8 cellular contexts compared by ENCODE assay signal in the genomic region with DNA sequence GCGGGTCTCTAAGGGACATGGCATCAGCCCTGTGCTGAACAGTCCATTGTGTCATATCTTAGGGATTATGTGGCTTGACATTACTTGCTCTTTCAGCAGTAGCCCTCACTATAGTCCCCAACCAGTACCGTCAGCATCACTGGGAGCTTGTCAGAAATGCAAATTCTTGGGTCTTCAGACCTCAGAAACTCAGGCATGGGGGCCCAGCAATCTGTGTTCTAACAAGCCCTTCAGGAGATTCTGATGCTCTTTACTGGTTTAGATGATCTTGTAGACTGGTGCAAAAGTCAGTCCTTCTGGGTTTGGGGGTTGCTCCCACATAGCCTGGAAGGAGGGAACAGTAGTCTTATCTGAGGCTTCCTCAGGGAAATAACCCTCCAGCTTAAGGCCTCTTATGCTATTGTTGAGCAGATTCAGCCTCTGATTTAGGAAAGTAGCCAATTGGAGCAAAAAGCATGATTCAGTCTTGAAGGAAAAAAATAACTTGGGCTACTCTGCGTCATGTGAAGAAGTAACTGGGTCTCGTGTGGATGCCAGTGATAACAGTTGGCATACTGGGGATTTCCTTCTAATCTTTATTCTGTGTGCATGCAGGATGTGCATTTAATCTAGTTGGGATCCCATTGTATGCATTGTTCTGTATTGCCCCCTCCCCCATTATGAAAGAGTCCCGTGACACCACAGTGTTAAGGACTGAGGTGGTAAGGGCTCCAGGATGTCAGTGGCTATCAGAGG. TPM values are rescaled to one million over a fixed set of nuclear protein-coding genes. Genes with fewer than 3 reads are reported as not detected.
DNase-seq lines count a peak whose midpoint lies in the region; ATAC-seq lines count a peak whose summit lies in the region.

No MANE protein-coding gene starts in this region.

- H3K27ac Mint-ChIP-seq in activated CD4-positive, alpha-beta memory T cell treated with anti-CD3 and anti-CD28 coated beads for 36 hours: no peak overlapping the region

- H3K9me3 Mint-ChIP-seq in activated CD4-positive, alpha-beta memory T cell treated with anti-CD3 and anti-CD28 coated beads for 36 hours: no peaks in the 10 kb centered on the region

- H3K4me3 Mint-ChIP-seq in activated CD4-positive, alpha-beta memory T cell treated with anti-CD3 and anti-CD28 coated beads for 36 hours: no peak overlapping the region

- H3K4me1 Mint-ChIP-seq in activated CD4-positive, alpha-beta memory T cell treated with anti-CD3 and anti-CD28 coated beads for 36 hours (ENCODE audit: low read depth): peaks cover 23% of the 10 kb centered on the region

- H3K27me3 Mint-ChIP-seq in activated CD4-positive, alpha-beta memory T cell treated with anti-CD3 and anti-CD28 coated beads for 36 hours: no peaks in the 10 kb centered on the region

- CTCF ChIA-PET in activated CD4-positive, alpha-beta memory T cell treated with anti-CD3 and anti-CD28 coated beads for 36 hours (lab: Charles Lee): no interaction called here

- peak; percentile 38 for DNase-seq in M059J (ENCODE audit: low read depth)
- DNase-seq in foreskin melanocyte: peak; percentile 95
- DNase-seq in sciatic nerve (ENCODE audit: low spot score): no peak
- no peak for DNase-seq in activated CD4-positive, alpha-beta memory T cell treated with anti-CD3 and anti-CD28 coated beads for 36 hours
- no peak for DNase-seq in stimulated activated CD4-positive, alpha-beta T cell treated with anti-CD3 and anti-CD28 coated beads, Interleukin-4, amount 100 ng/mL, for 24 hours
- DNase-seq in NOMO-1 (lab: John Stamatoyannopoulos, UW; ENCODE audit: unreplicated experiment in 2 of 2): no peak

- POLR2A ChIA-PET in activated CD4-positive, alpha-beta memory T cell treated with anti-CD3 and anti-CD28 coated beads for 36 hours (lab: Charles Lee): no interaction called here

- H3K36me3 Mint-ChIP-seq in activated CD4-positive, alpha-beta memory T cell treated with anti-CD3 and anti-CD28 coated beads for 36 hours: no peaks in the 10 kb centered on the region

- intact Hi-C loops in sciatic nerve (cut with DNase I): no loop called here
- intact Hi-C loops in activated CD4-positive, alpha-beta memory T cell treated with anti-CD3 and anti-CD28 coated beads for 36 hours (cut with micrococcal nuclease): no loop called here

- peak; percentile 70 for ATAC-seq in GM19035 (IDR thresholded peaks at IDR 0.05; ENCODE audit: unreplicated experiment)
- ATAC-seq in sciatic nerve: peak; percentile 82
- no peak for ATAC-seq in GM19452 (IDR thresholded peaks at IDR 0.05; ENCODE audit: unreplicated experiment)

RNA-seq across cellular contexts. Expression of gene TRAK1, which starts 38.9 kb away (rescaled TPM):
- total RNA-seq in M059J (2014; rRNA removed; shearing (Covaris generic)): 6.4 and 9.6 TPM in 2 replicates
- 50.2 TPM for total RNA-seq in sciatic nerve
- 10 to 100 TPM; 19.0 to 19.3 TPM for total RNA-seq in activated CD4-positive, alpha-beta memory T cell treated with anti-CD3 and anti-CD28 coated beads for 36 hours

Comparison
In these comparisons a context has a peak if more than half of its experiments do, and no peak if none do; other contexts are left out.
1. DNase-seq: peak in M059J (single experiment) and foreskin melanocyte (single experiment); none in sciatic nerve (single experiment), activated CD4-positive, alpha-beta memory T cell treated with anti-CD3 and anti-CD28 coated beads for 36 hours (single experiment), stimulated activated CD4-positive, alpha-beta T cell treated with anti-CD3 and anti-CD28 coated beads, Interleukin-4, amount 100 ng/mL, for 24 hours (single experiment) and NOMO-1 (0 of 2).